Comparison of ENCODE assay signal across 1 cellular context in genomic region chr19:20068559-20068958, GRCh38. TPM values are rescaled to one million over a fixed set of nuclear protein-coding genes. Genes with fewer than 3 reads are reported as not detected.
"Had no signal": no experiment of that assay in that cellular context is flagged by ENCODE, and none has a peak within 500 bp of the region (broad histone marks: within the 10 kb centered on the region; RNA-seq: fewer than 3 reads in every experiment).

No MANE protein-coding gene starts in this region.

RNA-seq across cellular contexts. Expression of gene ZNF90, which starts 9.2 kb away (rescaled TPM):
- total RNA-seq: ascending aorta had no signal
